16 cellular contexts compared by ENCODE assay signal in genomic region chr5:133926489-133926878, GRCh38. TPM values are rescaled to one million over a fixed set of nuclear protein-coding genes. Genes with fewer than 3 reads are reported as not detected.
DNase-seq lines count a peak whose midpoint lies in the region; ATAC-seq, FAIRE-seq and TF ChIP-seq lines count a peak whose summit lies in the region.
"Had no signal": no experiment of that assay in that cellular context is flagged by ENCODE, and none has a peak within 500 bp of the region (broad histone marks: within the 10 kb centered on the region; RNA-seq: fewer than 3 reads in every experiment).

No MANE protein-coding gene starts in this region.

- no peaks in the 10 kb centered on the region for H3K9me3 ChIP-seq in A549
- H3K9me3 ChIP-seq in OCI-LY7 (ENCODE audit: low read length), result no peaks in the 10 kb centered on the region
- H3K9me3 ChIP-seq in neuronal stem cell (replicated peaks in 1 of 2; ENCODE audit: control insufficient read depth in 2 of 2, insufficient read depth in 1 of 2, low read depth in 1 of 2, low read length in 2 of 2), result peaks cover 0 to 4% of the 10 kb centered on the region in 2 donors
- H3K9me3 ChIP-seq in prostate gland, result no peaks in the 10 kb centered on the region

- peak overlapping the region; percentile 40 for H3K14ac ChIP-seq in neuronal stem cell (ENCODE audit: low read length)

- H2AFZ ChIP-seq in OCI-LY7 (ENCODE audit: low read length), result peak overlapping the region; percentile 87
- no peak overlapping the region for H2AFZ ChIP-seq in neuronal stem cell (ENCODE audit: low read length)

- FAIRE-seq in A549 (lab: Jason Lieb, UNC), result no peak
- FAIRE-seq: RCC 7860 had no signal

- no peak overlapping the region for H3K9ac ChIP-seq in neuronal stem cell (ENCODE audit: low read depth, low read length, poor library complexity)

- no peak overlapping the region for H3K4ac ChIP-seq in neuronal stem cell (ENCODE audit: low read length)

- H2BK15ac ChIP-seq in neuronal stem cell (ENCODE audit: low read length), result no peak overlapping the region

- no peaks in the 10 kb centered on the region for H3K79me2 ChIP-seq in OCI-LY7 (ENCODE audit: insufficient read depth, low read depth, low read length)

- H3K4me1 ChIP-seq in A549 (peaks cover 19% of the 10 kb centered on the region), OCI-LY7 (ENCODE audit: insufficient read depth, low read length, poor library complexity, severe bottlenecking) (peaks cover 98% of the 10 kb centered on the region), neuronal stem cell (ENCODE audit: control insufficient read depth in 2 of 2, insufficient read depth in 1 of 2, low read depth in 1 of 2, low read length in 2 of 2) (no peaks in the 10 kb centered on the region), prostate gland (replicated peaks) (no peaks in the 10 kb centered on the region)

- no peak for TF ChIP-seq RAD21 in A549 (conservative IDR thresholded peaks at IDR 0.05 in 1 of 2, IDR thresholded peaks at IDR 0.05 in 1 of 2)

- no peak for TF ChIP-seq EP300 in A549 (IDR thresholded peaks at IDR 0.05)

- peaks cover 47% of the 10 kb centered on the region for H3K4me1 Mint-ChIP-seq in brain

- H3K27me3 ChIP-seq in neuronal stem cell (ENCODE audit: control insufficient read depth in 3 of 3, insufficient read depth in 3 of 3, low read depth in 1 of 3, low read length in 3 of 3) (peaks cover 0 to 56% (median 0%) of the 10 kb centered on the region in 3 experiments), prostate gland (replicated peaks; ENCODE audit: insufficient read depth) (no peaks in the 10 kb centered on the region)

- 93% methylated on average over 6 of the region's 11 CpGs for WGBS in A549 (ENCODE audit: missing lambda C conversion rate)
- WGBS in neuronal stem cell (ENCODE audit: extremely low coverage in 2 of 2, insufficient read length in 2 of 2, insufficient replicate concordance in 1 of 2), 2 donors, result no CpG with 5 or more reads among the region's 11 CpGs
- WGBS in prostate gland, result 86% methylated on average over 11 of the region's 11 CpGs

- no peak overlapping the region for H2BK12ac ChIP-seq in neuronal stem cell (ENCODE audit: low read length)

- no peaks in the 10 kb centered on the region for H4K20me1 ChIP-seq in OCI-LY7 (ENCODE audit: insufficient read depth, low read length)

- no peak overlapping the region for H4K91ac ChIP-seq in neuronal stem cell (ENCODE audit: low read depth, low read length, poor library complexity)

- no peaks in the 10 kb centered on the region for H3K79me1 ChIP-seq in neuronal stem cell (ENCODE audit: low read depth, low read length)

- H3K27me3 Mint-ChIP-seq in brain, result peaks cover 3% of the 10 kb centered on the region

- TF ChIP-seq POLR2A in A549 (IDR thresholded peaks at IDR 0.05; ENCODE audit: low read length) (no peak), prostate gland (IDR thresholded peaks at IDR 0.05) (no peak)

- H3K4me3 Mint-ChIP-seq in brain, result peak overlapping the region in 2 of 5 experiments; percentile 8 to 27
- H3K4me3 Mint-ChIP-seq: H9 had no signal

- H2AK5ac ChIP-seq in neuronal stem cell (ENCODE audit: low read depth, low read length), result no peak overlapping the region

- peak overlapping the region; percentile 39 to 56; a peak in 4 of 6 replicates for H3K27ac ChIP-seq in A549
- peak overlapping the region; percentile 12 for H3K27ac ChIP-seq in OCI-LY7 (ENCODE audit: low read depth, low read length, poor library complexity, severe bottlenecking)
- H3K27ac ChIP-seq in neuronal stem cell (replicated peaks; ENCODE audit: low read length), result no peak overlapping the region
- H3K27ac ChIP-seq in prostate gland, result no peak overlapping the region
- H3K27ac ChIP-seq: C4-2B, SK-N-MC had no signal

- CTCF ChIA-PET in A549 (lab: Yijun Ruan, JAX) (interaction anchor here (1.1 kb wide), 1 partner anchor 73 kb away, joined by 3 read pairs; no protein-coding TSS in a partner anchor), OCI-LY7 (lab: Charles Lee; ENCODE audit: unreplicated experiment) (no interaction called here)

- no peaks in the 10 kb centered on the region for H3K36me3 Mint-ChIP-seq in brain

- no peak overlapping the region for H3K23ac ChIP-seq in neuronal stem cell (ENCODE audit: low read depth, low read length, poor library complexity)

- no peaks in the 10 kb centered on the region for H3K9me2 ChIP-seq in OCI-LY7 (ENCODE audit: insufficient read depth, low read length)

- H2BK120ac ChIP-seq in neuronal stem cell (ENCODE audit: low read depth, low read length), result no peak overlapping the region

- H3K27ac Mint-ChIP-seq in brain, result peak overlapping the region; percentile 60 to 95 (median 83)
- H3K27ac Mint-ChIP-seq: H9 had no signal

- POLR2A ChIA-PET in A549 (lab: Yijun Ruan, JAX) (no interaction called here), OCI-LY7 (lab: Charles Lee) (interaction anchor here (0.7 to 1.1 kb wide), 3 partner anchors 9 to 24 kb away, joined by 3 to 4 read pairs (median 3); no protein-coding TSS in a partner anchor)

- H3K4me2 ChIP-seq in A549, result peak overlapping the region; percentile 60
- H3K4me2 ChIP-seq in OCI-LY7 (ENCODE audit: low read length), result peak overlapping the region; percentile 22; the same call in 1 of the 2 replicates
- no peak overlapping the region for H3K4me2 ChIP-seq in neuronal stem cell (ENCODE audit: insufficient read depth, low read length, poor library complexity, severe bottlenecking)

- H3K18ac ChIP-seq in neuronal stem cell (ENCODE audit: low read length), result peak overlapping the region; percentile 61

- H3K4me3 ChIP-seq in A549, result no peak overlapping the region
- H3K4me3 ChIP-seq in OCI-LY7 (ENCODE audit: low read depth, low read length, poor library complexity, severe bottlenecking), result no peak overlapping the region
- H3K4me3 ChIP-seq in neuronal stem cell (ENCODE audit: low read length in 2 of 2), result no peak overlapping the region
- no peak overlapping the region for H3K4me3 ChIP-seq in prostate gland

- no peak overlapping the region for H4K8ac ChIP-seq in neuronal stem cell (ENCODE audit: low read depth, low read length)

- no peak overlapping the region for H2BK5ac ChIP-seq in neuronal stem cell (ENCODE audit: low read length)

- H3K9me3 Mint-ChIP-seq in brain, result peaks cover 0 to 6% (median 0%) of the 10 kb centered on the region in 5 experiments
- H3K9me3 Mint-ChIP-seq: H9 had no signal

- no TSS peak for BruUV-seq in OCI-LY7 (replicated peaks; lab: Mats Ljungman, UMichigan)

- ATAC-seq in A549, result peak; percentile 12 to 27; a peak in 2 of 6 replicates
- ATAC-seq in GM21737 (IDR thresholded peaks at IDR 0.05; ENCODE audit: unreplicated experiment), result no peak
- ATAC-seq: Right ventricle myocardium inferior had no signal

- DNase-seq in A549 (ENCODE audit: low read depth in 1 of 2, low spot score in 1 of 2) (no peak), OCI-LY7 (ENCODE audit: low spot score) (no peak), neuronal stem cell (ENCODE audit: low spot score) (no peak), prostate gland (ENCODE audit: low spot score) (no peak), NCI-H526 treated with DMSO at 0.1 percent for 48 hours (lab: John Stamatoyannopoulos, UW) (no peak)
- no peak for DNase-seq in activated CD4-positive, alpha-beta T cell treated with anti-CD3 and anti-CD28 coated beads for 1 hour
- DNase-seq: H9, MM.1S, NCI-H1092, NCI-H146 had no signal

- H3K36me3 ChIP-seq in OCI-LY7 (ENCODE audit: insufficient read depth, low read length), result no peaks in the 10 kb centered on the region
- H3K36me3 ChIP-seq in neuronal stem cell (replicated peaks in 1 of 2; ENCODE audit: control insufficient read depth in 2 of 2, insufficient read depth in 2 of 2, low read length in 2 of 2), result no peaks in the 10 kb centered on the region
- H3K36me3 ChIP-seq in prostate gland, result no peaks in the 10 kb centered on the region

- TF ChIP-seq CTCF in A549 (IDR thresholded peaks at IDR 0.05) (no peak), OCI-LY7 (conservative IDR thresholded peaks at IDR 0.05; ENCODE audit: low read length) (no peak), brain (conservative IDR thresholded peaks at IDR 0.05) (no peak), prostate gland (IDR thresholded peaks at IDR 0.05) (no peak)

- intact Hi-C loops in OCI-LY7 (cut with micrococcal nuclease; ENCODE audit: unreplicated experiment) (no loop called here), prostate gland (cut with DNase I) (no loop called here)

TF ChIP-seq in A549, 52 proteins besides CTCF, POLR2A, EP300 and RAD21 (continues in another document):
- TF ChIP-seq PBX3 (IDR thresholded peaks at IDR 0.05) (no peak), HEYL (CRISPR knock-in tag; IDR thresholded peaks at IDR 0.05) (no peak), MAFK (IDR thresholded peaks at IDR 0.05; ENCODE audit: partially characterized antibody) (no peak), SMC3 (IDR thresholded peaks at IDR 0.05) (no peak), ZSCAN20 (CRISPR knock-in tag; IDR thresholded peaks at IDR 0.05) (no peak), RCOR1 (IDR thresholded peaks at IDR 0.05; ENCODE audit: low read depth, low read length) (no peak), TFCP2L1 (CRISPR knock-in tag; IDR thresholded peaks at IDR 0.05) (no peak)

RNA-seq across cellular contexts. Expression of gene C5orf15, which starts 41.9 kb away (rescaled TPM):
- polyA plus RNA-seq in A549 (2011; rRNA removed) (103 and 126 TPM in 2 replicates), A549 (2017; fragmentation: RNase III; extraction: RNeasy Plus Mini Kit Qiagen cat#74134 plus additional on column Dnase treatment) (89.1 to 92.9 TPM (median 89.9 TPM) in 3 replicates), brain (ENCODE audit: insufficient read depth, low read depth, low replicate concordance) (28.7 TPM)
- polyA plus RNA-seq in A549 (2012; cell fraction: cytosol; rRNA removed), result 56.7 and 62.9 TPM in 2 replicates
- 40.6 and 52.1 TPM in 2 replicates for polyA plus RNA-seq in A549 (2012; cell fraction: nucleus; rRNA removed)
- polyA minus RNA-seq in A549 (2011; rRNA and poly(A)+ RNA removed), result 45.9 and 61.8 TPM in 2 replicates
- 32.5 and 46.4 TPM in 2 replicates for total RNA-seq in OCI-LY7 (2014; rRNA removed; shearing (Covaris generic))
- total RNA-seq in OCI-LY7 (2022) (32.2 and 39.2 TPM in 2 replicates), prostate gland (10 to 100 TPM; 68.4 to 71.8 TPM)
- 69.1 TPM for polyA plus RNA-seq in neuronal stem cell (2013, experiment 1 of 2)
- polyA plus RNA-seq in neuronal stem cell (2013, experiment 2 of 2), result 68.8 TPM

Comparison
In these comparisons a context has a peak if more than half of its experiments do, and no peak if none do; other contexts are left out.
1. H3K27ac ChIP-seq: peak in A549 (2 of 2) and OCI-LY7 (single experiment); none in neuronal stem cell (single experiment) and prostate gland (0 of 2).